1 cellular context compared by ENCODE assay signal in the genomic region with DNA sequence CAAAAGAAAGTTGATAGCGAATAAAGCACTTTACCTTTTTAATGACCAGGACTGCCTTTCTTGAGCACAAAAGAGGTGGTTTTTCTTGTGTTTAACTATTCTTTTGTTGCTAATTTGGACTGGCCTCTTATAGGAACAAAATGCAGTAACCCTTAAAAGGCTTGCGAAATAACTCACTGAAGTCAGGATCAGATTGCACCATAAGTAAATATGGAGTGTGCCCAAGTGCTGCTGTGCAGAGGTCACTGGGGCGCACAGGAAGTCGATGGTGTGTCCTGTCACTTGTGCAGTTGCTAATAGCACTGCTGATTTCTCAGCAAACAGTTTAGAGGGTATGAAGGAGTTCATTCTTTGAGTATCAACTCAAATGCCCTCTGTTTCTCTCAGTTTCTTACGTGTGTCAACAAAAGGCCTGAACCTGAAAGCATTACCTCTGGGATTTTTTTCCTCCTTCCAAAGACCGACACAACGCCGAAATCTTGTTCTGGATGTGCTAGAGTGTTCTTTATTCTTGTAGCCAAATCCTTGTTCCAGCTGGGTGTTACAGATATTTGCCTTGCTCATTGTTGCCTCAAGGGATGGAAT.
TF ChIP-seq lines count a peak whose summit lies in the region.

No MANE protein-coding gene starts in this region.

TF ChIP-seq in HepG2, 621 proteins besides CTCF, POLR2A, EP300 and RAD21 (continued from another document and continues in another):
- TF ChIP-seq, protein P1, sequence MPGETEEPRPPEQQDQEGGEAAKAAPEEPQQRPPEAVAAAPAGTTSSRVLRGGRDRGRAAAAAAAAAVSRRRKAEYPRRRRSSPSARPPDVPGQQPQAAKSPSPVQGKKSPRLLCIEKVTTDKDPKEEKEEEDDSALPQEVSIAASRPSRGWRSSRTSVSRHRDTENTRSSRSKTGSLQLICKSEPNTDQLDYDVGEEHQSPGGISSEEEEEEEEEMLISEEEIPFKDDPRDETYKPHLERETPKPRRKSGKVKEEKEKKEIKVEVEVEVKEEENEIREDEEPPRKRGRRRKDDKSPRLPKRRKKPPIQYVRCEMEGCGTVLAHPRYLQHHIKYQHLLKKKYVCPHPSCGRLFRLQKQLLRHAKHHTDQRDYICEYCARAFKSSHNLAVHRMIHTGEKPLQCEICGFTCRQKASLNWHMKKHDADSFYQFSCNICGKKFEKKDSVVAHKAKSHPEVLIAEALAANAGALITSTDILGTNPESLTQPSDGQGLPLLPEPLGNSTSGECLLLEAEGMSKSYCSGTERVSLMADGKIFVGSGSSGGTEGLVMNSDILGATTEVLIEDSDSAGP (CRISPR knock-in tag; IDR thresholded peaks at IDR 0.05; ENCODE audit: borderline replicate concordance): no peak; the same call in 1 of the 2 replicates
- TF ChIP-seq ZNF30 (CRISPR knock-in tag; IDR thresholded peaks at IDR 0.05) (no peak), ZNF207 (IDR thresholded peaks at IDR 0.05; ENCODE audit: borderline replicate concordance) (no peak), KAT2B (IDR thresholded peaks at IDR 0.05; ENCODE audit: borderline replicate concordance, low read depth, low read length) (no peak), IKZF4 (CRISPR knock-in tag; IDR thresholded peaks at IDR 0.05; ENCODE audit: borderline replicate concordance, low read depth, not compliant biosample characterization) (no peak), ETV6 (CRISPR knock-in tag; conservative IDR thresholded peaks at IDR 0.05) (peak; percentile 57; the same call in 1 of the 2 replicates), ZFP36L1 (CRISPR knock-in tag; IDR thresholded peaks at IDR 0.05) (peak; percentile 6; the same call in 1 of the 2 replicates), PAWR (CRISPR knock-in tag; IDR thresholded peaks at IDR 0.05; ENCODE audit: borderline replicate concordance) (no peak), ERF (CRISPR knock-in tag; IDR thresholded peaks at IDR 0.05) (peak; percentile 98; the same call in 1 of the 2 replicates), PHB2 (IDR thresholded peaks at IDR 0.05; ENCODE audit: partially characterized antibody) (no peak), CHCHD3 (CRISPR knock-in tag; IDR thresholded peaks at IDR 0.05) (no peak), ATF1 (CRISPR knock-in tag; IDR thresholded peaks at IDR 0.05) (peak; percentile 81), SMARCE1 (IDR thresholded peaks at IDR 0.05; ENCODE audit: borderline replicate concordance) (no peak), DMAP1 (CRISPR knock-in tag; IDR thresholded peaks at IDR 0.05) (peak; percentile 72), MAFK (conservative IDR thresholded peaks at IDR 0.05 in 1 of 2, IDR thresholded peaks at IDR 0.05 in 1 of 2; ENCODE audit: low read length in 2 of 2) (no peak), MAFG (CRISPR knock-in tag; IDR thresholded peaks at IDR 0.05) (no peak), ZNF746 (CRISPR knock-in tag; IDR thresholded peaks at IDR 0.05) (peak; percentile 91), ZNF878 (CRISPR knock-in tag; IDR thresholded peaks at IDR 0.05) (peak; percentile 93; the same call in 1 of the 2 replicates), ZNF260 (CRISPR knock-in tag; IDR thresholded peaks at IDR 0.05; ENCODE audit: borderline replicate concordance, low read depth) (no peak), CBFB (CRISPR knock-in tag; IDR thresholded peaks at IDR 0.05) (peak; percentile 90), ATF7-NPFF (CRISPR knock-in tag; IDR thresholded peaks at IDR 0.05; ENCODE audit: low read depth) (0 out of 2 replicates have a peak, but pooled peaks have one; percentile 72), HMGA1 (CRISPR knock-in tag; conservative IDR thresholded peaks at IDR 0.05) (no peak), ZNF775 (CRISPR knock-in tag; IDR thresholded peaks at IDR 0.05; ENCODE audit: borderline replicate concordance) (0 out of 2 replicates have a peak, but pooled peaks have one; percentile 53), SMAD1 (CRISPR knock-in tag; IDR thresholded peaks at IDR 0.05; ENCODE audit: borderline replicate concordance, low read depth) (no peak), ZNF441 (CRISPR knock-in tag; IDR thresholded peaks at IDR 0.05; ENCODE audit: borderline replicate concordance) (no peak)
- TF ChIP-seq, protein P2, sequence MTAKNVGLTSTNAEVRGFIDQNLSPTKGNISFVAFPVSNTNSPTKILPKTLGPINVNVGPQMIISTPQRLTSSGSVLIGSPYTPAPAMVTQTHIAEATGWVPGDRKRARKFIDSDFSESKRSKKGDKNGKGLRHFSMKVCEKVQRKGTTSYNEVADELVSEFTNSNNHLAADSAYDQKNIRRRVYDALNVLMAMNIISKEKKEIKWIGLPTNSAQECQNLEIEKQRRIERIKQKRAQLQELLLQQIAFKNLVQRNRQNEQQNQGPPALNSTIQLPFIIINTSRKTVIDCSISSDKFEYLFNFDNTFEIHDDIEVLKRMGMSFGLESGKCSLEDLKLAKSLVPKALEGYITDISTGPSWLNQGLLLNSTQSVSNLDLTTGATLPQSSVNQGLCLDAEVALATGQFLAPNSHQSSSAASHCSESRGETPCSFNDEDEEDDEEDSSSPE (CRISPR knock-in tag; IDR thresholded peaks at IDR 0.05): peak; percentile 77
- TF ChIP-seq, protein P3, sequence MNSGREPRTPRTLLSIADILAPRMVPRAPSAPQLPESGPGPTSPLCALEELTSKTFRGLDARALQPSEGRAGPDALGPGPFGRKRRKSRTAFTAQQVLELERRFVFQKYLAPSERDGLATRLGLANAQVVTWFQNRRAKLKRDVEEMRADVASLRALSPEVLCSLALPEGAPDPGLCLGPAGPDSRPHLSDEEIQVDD (CRISPR knock-in tag; IDR thresholded peaks at IDR 0.05; ENCODE audit: borderline replicate concordance): no peak
- TF ChIP-seq, protein P4, sequence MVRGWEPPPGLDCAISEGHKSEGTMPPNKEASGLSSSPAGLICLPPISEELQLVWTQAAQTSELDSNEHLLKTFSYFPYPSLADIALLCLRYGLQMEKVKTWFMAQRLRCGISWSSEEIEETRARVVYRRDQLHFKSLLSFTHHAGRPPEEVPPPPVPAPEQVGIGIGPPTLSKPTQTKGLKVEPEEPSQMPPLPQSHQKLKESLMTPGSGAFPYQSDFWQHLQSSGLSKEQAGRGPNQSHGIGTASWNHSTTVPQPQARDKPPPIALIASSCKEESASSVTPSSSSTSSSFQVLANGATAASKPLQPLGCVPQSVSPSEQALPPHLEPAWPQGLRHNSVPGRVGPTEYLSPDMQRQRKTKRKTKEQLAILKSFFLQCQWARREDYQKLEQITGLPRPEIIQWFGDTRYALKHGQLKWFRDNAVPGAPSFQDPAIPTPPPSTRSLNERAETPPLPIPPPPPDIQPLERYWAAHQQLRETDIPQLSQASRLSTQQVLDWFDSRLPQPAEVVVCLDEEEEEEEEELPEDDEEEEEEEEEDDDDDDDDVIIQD (CRISPR knock-in tag; IDR thresholded peaks at IDR 0.05; ENCODE audit: low read depth): peak; percentile 93
- TF ChIP-seq, protein P5, sequence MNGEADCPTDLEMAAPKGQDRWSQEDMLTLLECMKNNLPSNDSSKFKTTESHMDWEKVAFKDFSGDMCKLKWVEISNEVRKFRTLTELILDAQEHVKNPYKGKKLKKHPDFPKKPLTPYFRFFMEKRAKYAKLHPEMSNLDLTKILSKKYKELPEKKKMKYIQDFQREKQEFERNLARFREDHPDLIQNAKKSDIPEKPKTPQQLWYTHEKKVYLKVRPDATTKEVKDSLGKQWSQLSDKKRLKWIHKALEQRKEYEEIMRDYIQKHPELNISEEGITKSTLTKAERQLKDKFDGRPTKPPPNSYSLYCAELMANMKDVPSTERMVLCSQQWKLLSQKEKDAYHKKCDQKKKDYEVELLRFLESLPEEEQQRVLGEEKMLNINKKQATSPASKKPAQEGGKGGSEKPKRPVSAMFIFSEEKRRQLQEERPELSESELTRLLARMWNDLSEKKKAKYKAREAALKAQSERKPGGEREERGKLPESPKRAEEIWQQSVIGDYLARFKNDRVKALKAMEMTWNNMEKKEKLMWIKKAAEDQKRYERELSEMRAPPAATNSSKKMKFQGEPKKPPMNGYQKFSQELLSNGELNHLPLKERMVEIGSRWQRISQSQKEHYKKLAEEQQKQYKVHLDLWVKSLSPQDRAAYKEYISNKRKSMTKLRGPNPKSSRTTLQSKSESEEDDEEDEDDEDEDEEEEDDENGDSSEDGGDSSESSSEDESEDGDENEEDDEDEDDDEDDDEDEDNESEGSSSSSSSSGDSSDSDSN (CRISPR knock-in tag; IDR thresholded peaks at IDR 0.05): peak; percentile 43; the same call in 1 of the 2 replicates
- TF ChIP-seq, protein P6, sequence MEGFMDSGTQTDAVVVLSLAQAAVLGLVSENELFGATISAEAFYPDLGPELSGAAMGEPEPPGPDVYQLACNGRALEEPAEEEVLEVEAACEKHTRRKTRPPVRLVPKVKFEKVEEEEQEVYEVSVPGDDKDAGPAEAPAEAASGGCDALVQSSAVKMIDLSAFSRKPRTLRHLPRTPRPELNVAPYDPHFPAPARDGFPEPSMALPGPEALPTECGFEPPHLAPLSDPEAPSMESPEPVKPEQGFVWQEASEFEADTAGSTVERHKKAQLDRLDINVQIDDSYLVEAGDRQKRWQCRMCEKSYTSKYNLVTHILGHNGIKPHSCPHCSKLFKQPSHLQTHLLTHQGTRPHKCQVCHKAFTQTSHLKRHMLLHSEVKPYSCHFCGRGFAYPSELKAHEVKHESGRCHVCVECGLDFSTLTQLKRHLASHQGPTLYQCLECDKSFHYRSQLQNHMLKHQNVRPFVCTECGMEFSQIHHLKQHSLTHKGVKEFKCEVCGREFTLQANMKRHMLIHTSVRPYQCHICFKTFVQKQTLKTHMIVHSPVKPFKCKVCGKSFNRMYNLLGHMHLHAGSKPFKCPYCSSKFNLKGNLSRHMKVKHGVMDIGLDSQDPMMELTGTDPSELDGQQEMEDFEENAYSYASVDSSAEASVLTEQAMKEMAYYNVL (CRISPR knock-in tag; IDR thresholded peaks at IDR 0.05; ENCODE audit: borderline replicate concordance): peak; percentile 94
- TF ChIP-seq, protein P7, sequence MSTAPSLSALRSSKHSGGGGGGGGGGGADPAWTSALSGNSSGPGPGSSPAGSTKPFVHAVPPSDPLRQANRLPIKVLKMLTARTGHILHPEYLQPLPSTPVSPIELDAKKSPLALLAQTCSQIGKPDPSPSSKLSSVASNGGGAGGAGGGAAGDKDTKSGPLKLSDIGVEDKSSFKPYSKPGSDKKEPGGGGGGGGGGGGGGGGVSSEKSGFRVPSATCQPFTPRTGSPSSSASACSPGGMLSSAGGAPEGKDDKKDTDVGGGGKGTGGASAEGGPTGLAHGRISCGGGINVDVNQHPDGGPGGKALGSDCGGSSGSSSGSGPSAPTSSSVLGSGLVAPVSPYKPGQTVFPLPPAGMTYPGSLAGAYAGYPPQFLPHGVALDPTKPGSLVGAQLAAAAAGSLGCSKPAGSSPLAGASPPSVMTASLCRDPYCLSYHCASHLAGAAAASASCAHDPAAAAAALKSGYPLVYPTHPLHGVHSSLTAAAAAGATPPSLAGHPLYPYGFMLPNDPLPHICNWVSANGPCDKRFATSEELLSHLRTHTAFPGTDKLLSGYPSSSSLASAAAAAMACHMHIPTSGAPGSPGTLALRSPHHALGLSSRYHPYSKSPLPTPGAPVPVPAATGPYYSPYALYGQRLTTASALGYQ (CRISPR knock-in tag; IDR thresholded peaks at IDR 0.05): peak; percentile 99
- TF ChIP-seq, protein P8, sequence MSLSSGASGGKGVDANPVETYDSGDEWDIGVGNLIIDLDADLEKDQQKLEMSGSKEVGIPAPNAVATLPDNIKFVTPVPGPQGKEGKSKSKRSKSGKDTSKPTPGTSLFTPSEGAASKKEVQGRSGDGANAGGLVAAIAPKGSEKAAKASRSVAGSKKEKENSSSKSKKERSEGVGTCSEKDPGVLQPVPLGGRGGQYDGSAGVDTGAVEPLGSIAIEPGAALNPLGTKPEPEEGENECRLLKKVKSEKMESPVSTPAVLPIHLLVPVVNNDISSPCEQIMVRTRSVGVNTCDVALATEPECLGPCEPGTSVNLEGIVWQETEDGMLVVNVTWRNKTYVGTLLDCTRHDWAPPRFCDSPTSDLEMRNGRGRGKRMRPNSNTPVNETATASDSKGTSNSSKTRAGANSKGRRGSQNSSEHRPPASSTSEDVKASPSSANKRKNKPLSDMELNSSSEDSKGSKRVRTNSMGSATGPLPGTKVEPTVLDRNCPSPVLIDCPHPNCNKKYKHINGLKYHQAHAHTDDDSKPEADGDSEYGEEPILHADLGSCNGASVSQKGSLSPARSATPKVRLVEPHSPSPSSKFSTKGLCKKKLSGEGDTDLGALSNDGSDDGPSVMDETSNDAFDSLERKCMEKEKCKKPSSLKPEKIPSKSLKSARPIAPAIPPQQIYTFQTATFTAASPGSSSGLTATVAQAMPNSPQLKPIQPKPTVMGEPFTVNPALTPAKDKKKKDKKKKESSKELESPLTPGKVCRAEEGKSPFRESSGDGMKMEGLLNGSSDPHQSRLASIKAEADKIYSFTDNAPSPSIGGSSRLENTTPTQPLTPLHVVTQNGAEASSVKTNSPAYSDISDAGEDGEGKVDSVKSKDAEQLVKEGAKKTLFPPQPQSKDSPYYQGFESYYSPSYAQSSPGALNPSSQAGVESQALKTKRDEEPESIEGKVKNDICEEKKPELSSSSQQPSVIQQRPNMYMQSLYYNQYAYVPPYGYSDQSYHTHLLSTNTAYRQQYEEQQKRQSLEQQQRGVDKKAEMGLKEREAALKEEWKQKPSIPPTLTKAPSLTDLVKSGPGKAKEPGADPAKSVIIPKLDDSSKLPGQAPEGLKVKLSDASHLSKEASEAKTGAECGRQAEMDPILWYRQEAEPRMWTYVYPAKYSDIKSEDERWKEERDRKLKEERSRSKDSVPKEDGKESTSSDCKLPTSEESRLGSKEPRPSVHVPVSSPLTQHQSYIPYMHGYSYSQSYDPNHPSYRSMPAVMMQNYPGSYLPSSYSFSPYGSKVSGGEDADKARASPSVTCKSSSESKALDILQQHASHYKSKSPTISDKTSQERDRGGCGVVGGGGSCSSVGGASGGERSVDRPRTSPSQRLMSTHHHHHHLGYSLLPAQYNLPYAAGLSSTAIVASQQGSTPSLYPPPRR (CRISPR knock-in tag; IDR thresholded peaks at IDR 0.05; ENCODE audit: borderline replicate concordance): peak; percentile 98
- TF ChIP-seq, protein P9, sequence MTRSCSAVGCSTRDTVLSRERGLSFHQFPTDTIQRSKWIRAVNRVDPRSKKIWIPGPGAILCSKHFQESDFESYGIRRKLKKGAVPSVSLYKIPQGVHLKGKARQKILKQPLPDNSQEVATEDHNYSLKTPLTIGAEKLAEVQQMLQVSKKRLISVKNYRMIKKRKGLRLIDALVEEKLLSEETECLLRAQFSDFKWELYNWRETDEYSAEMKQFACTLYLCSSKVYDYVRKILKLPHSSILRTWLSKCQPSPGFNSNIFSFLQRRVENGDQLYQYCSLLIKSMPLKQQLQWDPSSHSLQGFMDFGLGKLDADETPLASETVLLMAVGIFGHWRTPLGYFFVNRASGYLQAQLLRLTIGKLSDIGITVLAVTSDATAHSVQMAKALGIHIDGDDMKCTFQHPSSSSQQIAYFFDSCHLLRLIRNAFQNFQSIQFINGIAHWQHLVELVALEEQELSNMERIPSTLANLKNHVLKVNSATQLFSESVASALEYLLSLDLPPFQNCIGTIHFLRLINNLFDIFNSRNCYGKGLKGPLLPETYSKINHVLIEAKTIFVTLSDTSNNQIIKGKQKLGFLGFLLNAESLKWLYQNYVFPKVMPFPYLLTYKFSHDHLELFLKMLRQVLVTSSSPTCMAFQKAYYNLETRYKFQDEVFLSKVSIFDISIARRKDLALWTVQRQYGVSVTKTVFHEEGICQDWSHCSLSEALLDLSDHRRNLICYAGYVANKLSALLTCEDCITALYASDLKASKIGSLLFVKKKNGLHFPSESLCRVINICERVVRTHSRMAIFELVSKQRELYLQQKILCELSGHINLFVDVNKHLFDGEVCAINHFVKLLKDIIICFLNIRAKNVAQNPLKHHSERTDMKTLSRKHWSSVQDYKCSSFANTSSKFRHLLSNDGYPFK (CRISPR knock-in tag; IDR thresholded peaks at IDR 0.05; ENCODE audit: borderline replicate concordance): no peak
- TF ChIP-seq, protein P10, sequence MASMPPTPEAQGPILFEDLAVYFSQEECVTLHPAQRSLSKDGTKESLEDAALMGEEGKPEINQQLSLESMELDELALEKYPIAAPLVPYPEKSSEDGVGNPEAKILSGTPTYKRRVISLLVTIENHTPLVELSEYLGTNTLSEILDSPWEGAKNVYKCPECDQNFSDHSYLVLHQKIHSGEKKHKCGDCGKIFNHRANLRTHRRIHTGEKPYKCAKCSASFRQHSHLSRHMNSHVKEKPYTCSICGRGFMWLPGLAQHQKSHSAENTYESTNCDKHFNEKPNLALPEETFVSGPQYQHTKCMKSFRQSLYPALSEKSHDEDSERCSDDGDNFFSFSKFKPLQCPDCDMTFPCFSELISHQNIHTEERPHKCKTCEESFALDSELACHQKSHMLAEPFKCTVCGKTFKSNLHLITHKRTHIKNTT (CRISPR knock-in tag; IDR thresholded peaks at IDR 0.05): no peak
